Comparison of ENCODE assay signal across 1 cellular context in genomic region chr5:159097461-159098284, GRCh38.
TF ChIP-seq lines count a peak whose summit lies in the region.

No MANE protein-coding gene starts in this region.

TF ChIP-seq in GM12878, 131 proteins besides CTCF, POLR2A, EP300 and RAD21 (continued from another document and continues in another):
- TF ChIP-seq, protein P1, sequence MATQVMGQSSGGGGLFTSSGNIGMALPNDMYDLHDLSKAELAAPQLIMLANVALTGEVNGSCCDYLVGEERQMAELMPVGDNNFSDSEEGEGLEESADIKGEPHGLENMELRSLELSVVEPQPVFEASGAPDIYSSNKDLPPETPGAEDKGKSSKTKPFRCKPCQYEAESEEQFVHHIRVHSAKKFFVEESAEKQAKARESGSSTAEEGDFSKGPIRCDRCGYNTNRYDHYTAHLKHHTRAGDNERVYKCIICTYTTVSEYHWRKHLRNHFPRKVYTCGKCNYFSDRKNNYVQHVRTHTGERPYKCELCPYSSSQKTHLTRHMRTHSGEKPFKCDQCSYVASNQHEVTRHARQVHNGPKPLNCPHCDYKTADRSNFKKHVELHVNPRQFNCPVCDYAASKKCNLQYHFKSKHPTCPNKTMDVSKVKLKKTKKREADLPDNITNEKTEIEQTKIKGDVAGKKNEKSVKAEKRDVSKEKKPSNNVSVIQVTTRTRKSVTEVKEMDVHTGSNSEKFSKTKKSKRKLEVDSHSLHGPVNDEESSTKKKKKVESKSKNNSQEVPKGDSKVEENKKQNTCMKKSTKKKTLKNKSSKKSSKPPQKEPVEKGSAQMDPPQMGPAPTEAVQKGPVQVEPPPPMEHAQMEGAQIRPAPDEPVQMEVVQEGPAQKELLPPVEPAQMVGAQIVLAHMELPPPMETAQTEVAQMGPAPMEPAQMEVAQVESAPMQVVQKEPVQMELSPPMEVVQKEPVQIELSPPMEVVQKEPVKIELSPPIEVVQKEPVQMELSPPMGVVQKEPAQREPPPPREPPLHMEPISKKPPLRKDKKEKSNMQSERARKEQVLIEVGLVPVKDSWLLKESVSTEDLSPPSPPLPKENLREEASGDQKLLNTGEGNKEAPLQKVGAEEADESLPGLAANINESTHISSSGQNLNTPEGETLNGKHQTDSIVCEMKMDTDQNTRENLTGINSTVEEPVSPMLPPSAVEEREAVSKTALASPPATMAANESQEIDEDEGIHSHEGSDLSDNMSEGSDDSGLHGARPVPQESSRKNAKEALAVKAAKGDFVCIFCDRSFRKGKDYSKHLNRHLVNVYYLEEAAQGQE (IDR thresholded peaks at IDR 0.05; ENCODE audit: low read depth, low read length) = no peak
- TF ChIP-seq SUZ12 (IDR thresholded peaks at IDR 0.05; ENCODE audit: unreplicated experiment) = no peak
- TF ChIP-seq RCOR1 (conservative IDR thresholded peaks at IDR 0.05; ENCODE audit: low read depth, low read length) = no peak
- TF ChIP-seq POU2F2 (IDR thresholded peaks at IDR 0.05; ENCODE audit: borderline replicate concordance, low read depth, low read length) = no peak; the same call in 2 of the 3 replicates
- TF ChIP-seq CBX5 (IDR thresholded peaks at IDR 0.05; ENCODE audit: low read depth) = no peak
- TF ChIP-seq, protein P2, sequence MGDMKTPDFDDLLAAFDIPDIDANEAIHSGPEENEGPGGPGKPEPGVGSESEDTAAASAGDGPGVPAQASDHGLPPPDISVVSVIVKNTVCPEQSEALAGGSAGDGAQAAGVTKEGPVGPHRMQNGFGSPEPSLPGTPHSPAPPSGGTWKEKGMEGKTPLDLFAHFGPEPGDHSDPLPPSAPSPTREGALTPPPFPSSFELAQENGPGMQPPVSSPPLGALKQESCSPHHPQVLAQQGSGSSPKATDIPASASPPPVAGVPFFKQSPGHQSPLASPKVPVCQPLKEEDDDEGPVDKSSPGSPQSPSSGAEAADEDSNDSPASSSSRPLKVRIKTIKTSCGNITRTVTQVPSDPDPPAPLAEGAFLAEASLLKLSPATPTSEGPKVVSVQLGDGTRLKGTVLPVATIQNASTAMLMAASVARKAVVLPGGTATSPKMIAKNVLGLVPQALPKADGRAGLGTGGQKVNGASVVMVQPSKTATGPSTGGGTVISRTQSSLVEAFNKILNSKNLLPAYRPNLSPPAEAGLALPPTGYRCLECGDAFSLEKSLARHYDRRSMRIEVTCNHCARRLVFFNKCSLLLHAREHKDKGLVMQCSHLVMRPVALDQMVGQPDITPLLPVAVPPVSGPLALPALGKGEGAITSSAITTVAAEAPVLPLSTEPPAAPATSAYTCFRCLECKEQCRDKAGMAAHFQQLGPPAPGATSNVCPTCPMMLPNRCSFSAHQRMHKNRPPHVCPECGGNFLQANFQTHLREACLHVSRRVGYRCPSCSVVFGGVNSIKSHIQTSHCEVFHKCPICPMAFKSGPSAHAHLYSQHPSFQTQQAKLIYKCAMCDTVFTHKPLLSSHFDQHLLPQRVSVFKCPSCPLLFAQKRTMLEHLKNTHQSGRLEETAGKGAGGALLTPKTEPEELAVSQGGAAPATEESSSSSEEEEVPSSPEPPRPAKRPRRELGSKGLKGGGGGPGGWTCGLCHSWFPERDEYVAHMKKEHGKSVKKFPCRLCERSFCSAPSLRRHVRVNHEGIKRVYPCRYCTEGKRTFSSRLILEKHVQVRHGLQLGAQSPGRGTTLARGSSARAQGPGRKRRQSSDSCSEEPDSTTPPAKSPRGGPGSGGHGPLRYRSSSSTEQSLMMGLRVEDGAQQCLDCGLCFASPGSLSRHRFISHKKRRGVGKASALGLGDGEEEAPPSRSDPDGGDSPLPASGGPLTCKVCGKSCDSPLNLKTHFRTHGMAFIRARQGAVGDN (IDR thresholded peaks at IDR 0.05) = no peak
- TF ChIP-seq NRF1 (conservative IDR thresholded peaks at IDR 0.05; ENCODE audit: low read depth, low read length) = no peak
- TF ChIP-seq, protein P3, sequence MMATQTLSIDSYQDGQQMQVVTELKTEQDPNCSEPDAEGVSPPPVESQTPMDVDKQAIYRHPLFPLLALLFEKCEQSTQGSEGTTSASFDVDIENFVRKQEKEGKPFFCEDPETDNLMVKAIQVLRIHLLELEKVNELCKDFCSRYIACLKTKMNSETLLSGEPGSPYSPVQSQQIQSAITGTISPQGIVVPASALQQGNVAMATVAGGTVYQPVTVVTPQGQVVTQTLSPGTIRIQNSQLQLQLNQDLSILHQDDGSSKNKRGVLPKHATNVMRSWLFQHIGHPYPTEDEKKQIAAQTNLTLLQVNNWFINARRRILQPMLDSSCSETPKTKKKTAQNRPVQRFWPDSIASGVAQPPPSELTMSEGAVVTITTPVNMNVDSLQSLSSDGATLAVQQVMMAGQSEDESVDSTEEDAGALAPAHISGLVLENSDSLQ (IDR thresholded peaks at IDR 0.05) = peak; percentile 40; the same call in 1 of the 2 replicates
- TF ChIP-seq TBL1XR1 (IDR thresholded peaks at IDR 0.05; ENCODE audit: low read depth, low read length) = peak; percentile 28; the same call in 1 of the 2 replicates
- no peak for TF ChIP-seq ELK1 (IDR thresholded peaks at IDR 0.05; ENCODE audit: low read depth, low read length)
- no peak for TF ChIP-seq E4F1 (IDR thresholded peaks at IDR 0.05; ENCODE audit: borderline replicate concordance, partially characterized antibody)
- TF ChIP-seq CBFB (IDR thresholded peaks at IDR 0.05; ENCODE audit: low read depth) = no peak
- TF ChIP-seq, protein P4, sequence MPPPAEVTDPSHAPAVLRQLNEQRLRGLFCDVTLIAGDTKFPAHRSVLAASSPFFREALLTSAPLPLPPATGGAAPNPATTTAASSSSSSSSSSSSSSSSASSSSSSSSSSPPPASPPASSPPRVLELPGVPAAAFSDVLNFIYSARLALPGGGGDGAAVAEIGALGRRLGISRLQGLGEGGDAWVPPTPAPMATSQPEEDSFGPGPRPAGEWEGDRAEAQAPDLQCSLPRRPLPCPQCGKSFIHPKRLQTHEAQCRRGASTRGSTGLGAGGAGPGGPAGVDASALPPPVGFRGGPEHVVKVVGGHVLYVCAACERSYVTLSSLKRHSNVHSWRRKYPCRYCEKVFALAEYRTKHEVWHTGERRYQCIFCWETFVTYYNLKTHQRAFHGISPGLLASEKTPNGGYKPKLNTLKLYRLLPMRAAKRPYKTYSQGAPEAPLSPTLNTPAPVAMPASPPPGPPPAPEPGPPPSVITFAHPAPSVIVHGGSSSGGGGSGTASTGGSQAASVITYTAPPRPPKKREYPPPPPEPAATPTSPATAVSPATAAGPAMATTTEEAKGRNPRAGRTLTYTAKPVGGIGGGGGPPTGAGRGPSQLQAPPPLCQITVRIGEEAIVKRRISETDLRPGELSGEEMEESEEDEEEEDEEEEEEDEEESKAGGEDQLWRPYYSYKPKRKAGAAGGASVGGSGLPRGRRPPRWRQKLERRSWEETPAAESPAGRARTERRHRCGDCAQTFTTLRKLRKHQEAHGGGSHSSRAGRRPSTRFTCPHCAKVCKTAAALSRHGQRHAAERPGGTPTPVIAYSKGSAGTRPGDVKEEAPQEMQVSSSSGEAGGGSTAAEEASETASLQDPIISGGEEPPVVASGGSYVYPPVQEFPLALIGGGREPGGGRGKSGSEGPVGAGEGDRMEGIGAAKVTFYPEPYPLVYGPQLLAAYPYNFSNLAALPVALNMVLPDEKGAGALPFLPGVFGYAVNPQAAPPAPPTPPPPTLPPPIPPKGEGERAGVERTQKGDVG (CRISPR knock-in tag; IDR thresholded peaks at IDR 0.05) = no peak
- no peak; the same call in 1 of the 2 replicates for TF ChIP-seq ATF2 (IDR thresholded peaks at IDR 0.05; ENCODE audit: low read length)
- TF ChIP-seq ZNF274 (IDR thresholded peaks at IDR 0.05; ENCODE audit: insufficient read depth, insufficient read length) = no peak
- TF ChIP-seq CHD1 (IDR thresholded peaks at IDR 0.05; ENCODE audit: low read depth, low read length) = no peak
- TF ChIP-seq MTA3 (IDR thresholded peaks at IDR 0.05; ENCODE audit: borderline replicate concordance, low read length) = no peak; the same call in 1 of the 2 replicates
- peak; percentile 43; the same call in 1 of the 2 replicates for TF ChIP-seq PAX5 (IDR thresholded peaks at IDR 0.05; ENCODE audit: borderline replicate concordance, low read depth, low read length)
- no peak for TF ChIP-seq HSF1 (IDR thresholded peaks at IDR 0.05; ENCODE audit: low read depth, low read length)
- TF ChIP-seq, protein P5, sequence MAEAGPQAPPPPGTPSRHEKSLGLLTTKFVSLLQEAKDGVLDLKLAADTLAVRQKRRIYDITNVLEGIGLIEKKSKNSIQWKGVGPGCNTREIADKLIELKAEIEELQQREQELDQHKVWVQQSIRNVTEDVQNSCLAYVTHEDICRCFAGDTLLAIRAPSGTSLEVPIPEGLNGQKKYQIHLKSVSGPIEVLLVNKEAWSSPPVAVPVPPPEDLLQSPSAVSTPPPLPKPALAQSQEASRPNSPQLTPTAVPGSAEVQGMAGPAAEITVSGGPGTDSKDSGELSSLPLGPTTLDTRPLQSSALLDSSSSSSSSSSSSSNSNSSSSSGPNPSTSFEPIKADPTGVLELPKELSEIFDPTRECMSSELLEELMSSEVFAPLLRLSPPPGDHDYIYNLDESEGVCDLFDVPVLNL (IDR thresholded peaks at IDR 0.05; ENCODE audit: low read depth, low read length) = no peak
- 0 out of 2 replicates have a peak, but pooled peaks have one; percentile 43 for TF ChIP-seq NKRF (conservative IDR thresholded peaks at IDR 0.05)
- peak; percentile 60; the same call in 1 of the 2 replicates for TF ChIP-seq LARP7 (IDR thresholded peaks at IDR 0.05)
- TF ChIP-seq BMI1 (IDR thresholded peaks at IDR 0.05; ENCODE audit: borderline replicate concordance) = no peak
- TF ChIP-seq CREB1 (IDR thresholded peaks at IDR 0.05; ENCODE audit: low read depth) = no peak
- peak; percentile 86 for TF ChIP-seq IKZF1 (conservative IDR thresholded peaks at IDR 0.05)
- TF ChIP-seq ZNF217 (IDR thresholded peaks at IDR 0.05) = no peak
- TF ChIP-seq ESRRA (IDR thresholded peaks at IDR 0.05; ENCODE audit: low read length) = no peak
- TF ChIP-seq MYC (IDR thresholded peaks at IDR 0.05; ENCODE audit: insufficient read depth, insufficient read length, insufficient replicate concordance, low read length, severe bottlenecking) = no peak
- peak in 1 of 2 experiments; percentile 76; a peak in 2 of 4 replicates for TF ChIP-seq ETV6 (conservative IDR thresholded peaks at IDR 0.05 in 1 of 2, IDR thresholded peaks at IDR 0.05 in 1 of 2; ENCODE audit: borderline replicate concordance in 1 of 2, low read depth in 1 of 2)
- no peak for TF ChIP-seq TARDBP (IDR thresholded peaks at IDR 0.05; ENCODE audit: borderline replicate concordance)
- TF ChIP-seq ASH2L (IDR thresholded peaks at IDR 0.05; ENCODE audit: borderline replicate concordance, low read depth) = no peak
- no peak for TF ChIP-seq RB1 (IDR thresholded peaks at IDR 0.05; ENCODE audit: borderline replicate concordance)
- TF ChIP-seq KLF5 (IDR thresholded peaks at IDR 0.05; ENCODE audit: partially characterized antibody) = no peak
- TF ChIP-seq KAT2A (conservative IDR thresholded peaks at IDR 0.05; ENCODE audit: control insufficient read depth, low read depth, low read length) = no peak
